ENCODE assay signal across 19 cellular contexts in the genomic region with DNA sequence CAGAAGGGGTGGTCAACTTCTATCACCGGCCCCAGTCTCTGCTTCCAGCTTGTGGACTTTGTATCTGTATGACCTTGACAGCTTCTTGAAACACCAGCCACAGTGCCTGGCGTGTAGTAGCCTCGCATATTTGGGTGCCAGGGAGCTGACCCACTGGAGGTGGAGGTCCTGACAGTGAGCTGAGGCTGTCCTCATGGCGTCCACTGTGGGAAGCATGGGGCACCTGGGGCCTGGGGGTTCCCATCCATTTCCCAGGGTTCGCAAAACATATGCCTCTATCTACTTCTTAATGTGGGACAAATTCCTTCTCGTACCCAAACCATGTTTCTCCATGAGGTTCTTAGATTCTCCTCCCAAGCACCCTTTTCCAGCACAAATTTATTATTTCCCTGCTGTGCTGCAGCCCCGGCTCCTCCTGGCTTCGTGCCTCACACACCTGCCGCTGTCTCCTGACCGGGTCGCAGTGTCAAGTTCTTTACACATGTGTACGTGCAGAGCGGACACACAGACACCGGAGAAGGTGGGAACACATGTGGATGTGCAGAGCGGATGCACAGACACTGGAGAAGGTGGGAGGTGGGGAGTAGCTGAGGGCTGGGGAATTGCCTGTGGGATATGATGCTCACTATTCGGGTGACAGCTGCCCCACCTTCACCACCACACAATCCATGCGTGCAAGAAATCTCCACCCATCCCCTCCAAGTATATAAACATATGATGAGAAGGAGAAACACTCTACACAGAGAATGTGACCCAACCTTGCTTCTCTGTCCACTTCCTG.
"Had no signal": no experiment of that assay in that cellular context is flagged by ENCODE, and none has a peak within 500 bp of the region (broad histone marks: within the 10 kb centered on the region; RNA-seq: fewer than 3 reads in every experiment).

No MANE protein-coding gene starts in this region.

- H3K9me3 ChIP-seq: adrenal gland, breast epithelium, heart left ventricle, pancreas, tibial artery had no signal

- DNase-seq: activated CD4-positive, alpha-beta T cell treated with anti-CD3 and anti-CD28 coated beads, Interleukin-2, amount 50 U/mL, for 1 hour; activated gamma-delta T cell; activated T-cell treated with anti-CD3 and anti-CD28 coated beads, Interleukin-2, amount 50 U/mL, for 24 hours; effector CD8-positive, alpha-beta T cell; heart left ventricle; immature natural killer cell; mesenchymal stem cell; naive thymus-derived CD4-positive, alpha-beta T cell; stimulated activated naive CD4-positive, alpha-beta T cell treated with Interleukin-2 at 50 U/mL for 16 hours; substantia nigra; T-helper 1 cell; tibial artery had no signal

- H3K27ac Mint-ChIP-seq: activated T-cell treated with anti-CD3 and anti-CD28 coated beads, Interleukin-2, amount 50 U/mL, for 24 hours had no signal

- H3K4me3 ChIP-seq: adrenal gland, breast epithelium, gastroesophageal sphincter, heart left ventricle, pancreas, tibial artery had no signal

- H3K4me3 Mint-ChIP-seq: activated T-cell treated with anti-CD3 and anti-CD28 coated beads, Interleukin-2, amount 50 U/mL, for 24 hours; naive thymus-derived CD4-positive, alpha-beta T cell had no signal

- H3K27ac ChIP-seq: adrenal gland, breast epithelium, gastroesophageal sphincter, heart left ventricle, pancreas, tibial artery had no signal

- H3K36me3 ChIP-seq: adrenal gland, breast epithelium, gastroesophageal sphincter, heart left ventricle, pancreas, tibial artery had no signal

- H3K36me3 Mint-ChIP-seq: activated naive CD4-positive, alpha-beta T cell treated with anti-CD3 and anti-CD28 coated beads, Interleukin-2, amount 50 U/mL, for 72 hours; naive thymus-derived CD4-positive, alpha-beta T cell had no signal

- H3K27me3 ChIP-seq: adrenal gland, breast epithelium, pancreas had no signal

- ATAC-seq: activated CD4-positive, CD25-positive, alpha-beta regulatory T cell treated with anti-CD3 and anti-CD28 coated beads, Interleukin-2, amount 50 U/mL, for 24 hours; activated naive CD4-positive, alpha-beta T cell treated with anti-CD3 and anti-CD28 coated beads, Interleukin-2, amount 50 U/mL, for 72 hours; esophagus mucosa; gastroesophageal sphincter; heart left ventricle; naive thymus-derived CD4-positive, alpha-beta T cell; pancreas had no signal

- H3K4me1 ChIP-seq: adrenal gland, breast epithelium, gastroesophageal sphincter, heart left ventricle, tibial artery had no signal

- H3K9me3 Mint-ChIP-seq: activated naive CD4-positive, alpha-beta T cell treated with anti-CD3 and anti-CD28 coated beads, Interleukin-2, amount 50 U/mL, for 72 hours; immature natural killer cell; naive thymus-derived CD4-positive, alpha-beta T cell had no signal
